1 cellular context compared by ENCODE assay signal in genomic region chr5:3778945-3779344, GRCh38.
TF ChIP-seq lines count a peak whose summit lies in the region.

No MANE protein-coding gene starts in this region.

TF ChIP-seq in GM23338, 12 proteins besides CTCF, POLR2A, EP300 and RAD21:
- TF ChIP-seq ETS1 (IDR thresholded peaks at IDR 0.05) = no peak
- TF ChIP-seq NANOG (IDR thresholded peaks at IDR 0.05; ENCODE audit: borderline replicate concordance) = no peak
- no peak for TF ChIP-seq ZNF462 (CRISPR knock-in tag; IDR thresholded peaks at IDR 0.05)
- TF ChIP-seq EZH2phosphoT487 (IDR thresholded peaks at IDR 0.05; ENCODE audit: unreplicated experiment) = no peak
- no peak for TF ChIP-seq EZH2 (IDR thresholded peaks at IDR 0.05; ENCODE audit: low read depth, unreplicated experiment)
- TF ChIP-seq ZNF331 (CRISPR knock-in tag; IDR thresholded peaks at IDR 0.05; ENCODE audit: low read depth) = no peak
- no peak for TF ChIP-seq STAT1 (IDR thresholded peaks at IDR 0.05; ENCODE audit: unreplicated experiment)
- no peak for TF ChIP-seq CREB1 (CRISPR knock-in tag; IDR thresholded peaks at IDR 0.05; ENCODE audit: low read depth)
- TF ChIP-seq JUNB (IDR thresholded peaks at IDR 0.05; ENCODE audit: unreplicated experiment) = no peak
- no peak for TF ChIP-seq POLR2AphosphoS5 (IDR thresholded peaks at IDR 0.05; ENCODE audit: low read depth)
- TF ChIP-seq ZNF114 (CRISPR knock-in tag; IDR thresholded peaks at IDR 0.05) = no peak
- no peak for TF ChIP-seq REST (IDR thresholded peaks at IDR 0.05; ENCODE audit: unreplicated experiment)
